Comparison of ENCODE assay signal across 9 cellular contexts in genomic region chr17:75909812-75910274, GRCh38. TPM values are rescaled to one million over a fixed set of nuclear protein-coding genes. Genes with fewer than 3 reads are reported as not detected.
DNase-seq lines count a peak whose midpoint lies in the region; ATAC-seq, FAIRE-seq and TF ChIP-seq lines count a peak whose summit lies in the region.
"Had no signal": no experiment of that assay in that cellular context is flagged by ENCODE, and none has a peak within 500 bp of the region (broad histone marks: within the 10 kb centered on the region; RNA-seq: fewer than 3 reads in every experiment).

No MANE protein-coding gene starts in this region.

- 44% methylated on average over 11 of the region's 11 CpGs for WGBS in suprapubic skin

- TF ChIP-seq POLR2A in suprapubic skin (IDR thresholded peaks at IDR 0.05): no peak

- no peaks in the 10 kb centered on the region for H3K9me3 ChIP-seq in suprapubic skin

- in situ Hi-C loops in GM13977 (cut with MboI; ENCODE audit: low pct_unique_long_range_greater_than_20kb, low sequenced_read_pairs, unreplicated experiment): loop anchor here (10.0 to 25.0 kb wide), 2 partner anchors 95 to 402 kb away; partner anchors contain the start of genes CDK3 and QRICH2

- FAIRE-seq in bronchial epithelial cell (lab: Jason Lieb, UNC): no peak

- TF ChIP-seq EP300 in suprapubic skin (IDR thresholded peaks at IDR 0.05): no peak

- H3K4me3 ChIP-seq in bronchial epithelial cell (ENCODE audit: low read depth, low read length) (no peak overlapping the region), suprapubic skin (no peak overlapping the region)

- H3K4me1 ChIP-seq in suprapubic skin: peaks cover 49% of the 10 kb centered on the region

- peak; percentile 80 for DNase-seq in NCI-H2107 treated with DMSO at 0.1 percent for 48 hours (lab: John Stamatoyannopoulos, UW; ENCODE audit: unreplicated experiment)
- DNase-seq in NCI-H2107 (lab: John Stamatoyannopoulos, UW): no peak
- peak; percentile 93 for DNase-seq in NCI-H345 (lab: John Stamatoyannopoulos, UW)
- peak; percentile 48 for DNase-seq in bronchial epithelial cell (ENCODE audit: low read depth)
- no peak for DNase-seq in suprapubic skin (ENCODE audit: low spot score in 2 of 2)
- no peak for DNase-seq in GM13977 (ENCODE audit: low spot score)
- DNase-seq in NCI-H526 treated with DMSO at 0.1 percent for 48 hours (lab: John Stamatoyannopoulos, UW): no peak
- DNase-seq: NCI-H1930 had no signal

- H3K36me3 ChIP-seq in bronchial epithelial cell (ENCODE audit: control insufficient read depth, insufficient read depth, low read length) (peaks cover 3% of the 10 kb centered on the region), suprapubic skin (peaks cover 12% of the 10 kb centered on the region)

- ATAC-seq in GM19452 (IDR thresholded peaks at IDR 0.05; ENCODE audit: unreplicated experiment): no peak

- H3K27ac ChIP-seq in suprapubic skin: peak overlapping the region; percentile 52

- TF ChIP-seq CTCF in bronchial epithelial cell (IDR thresholded peaks at IDR 0.05; ENCODE audit: insufficient read depth, low read length, severe bottlenecking) (no peak), suprapubic skin (IDR thresholded peaks at IDR 0.05) (no peak), GM13977 (IDR thresholded peaks at IDR 0.05; ENCODE audit: extremely low read depth, insufficient read depth, missing control alignments) (no peak)

- H3K27me3 ChIP-seq in bronchial epithelial cell (ENCODE audit: control insufficient read depth, insufficient read depth, low read length): no peaks in the 10 kb centered on the region
- H3K27me3 ChIP-seq in suprapubic skin: no peaks in the 10 kb centered on the region

RNA-seq across cellular contexts. Expression of gene MRPL38, which starts 5.2 kb away (rescaled TPM):
- total RNA-seq in bronchial epithelial cell (27.4 and 31.7 TPM in 2 replicates), suprapubic skin (100 to 1,000 TPM in 1 of 4 donors, 10 to 100 TPM in 3; 41.7 to 113 (median 50.2) TPM)

RNA-seq across cellular contexts. Expression of gene TRIM65, which starts 13.1 kb away (rescaled TPM):
- total RNA-seq in bronchial epithelial cell (13.2 and 21.1 TPM in 2 replicates), suprapubic skin (10 to 100 TPM; 22.5 to 44.6 (median 32.1) TPM)

RNA-seq across cellular contexts. Expression of gene FBF1, which starts 31.0 kb away (rescaled TPM):
- total RNA-seq in bronchial epithelial cell (10.5 and 16.0 TPM in 2 replicates), suprapubic skin (10 to 100 TPM; 17.8 to 57.5 (median 27.9) TPM)

RNA-seq across cellular contexts. Expression of gene TRIM47, which starts 31.5 kb away (rescaled TPM):
- total RNA-seq in bronchial epithelial cell (10.5 and 14.6 TPM in 2 replicates), suprapubic skin (10 to 100 TPM; 22.8 to 43.1 (median 27.7) TPM)

RNA-seq across cellular contexts. Expression of gene WBP2, which starts 54.7 kb away (rescaled TPM):
- 17.9 and 20.2 TPM in 2 replicates for total RNA-seq in bronchial epithelial cell
- 10 to 100 TPM; 64.9 to 99.4 (median 76.9) TPM for total RNA-seq in suprapubic skin

Comparison
In these comparisons a context has a peak if more than half of its experiments do, and no peak if none do; other contexts are left out.
1. DNase-seq: peak in NCI-H2107 treated with DMSO at 0.1 percent for 48 hours (single experiment), NCI-H345 (single experiment) and bronchial epithelial cell (single experiment); none in NCI-H2107 (single experiment), suprapubic skin (0 of 2), GM13977 (single experiment) and NCI-H526 treated with DMSO at 0.1 percent for 48 hours (single experiment).